1 cellular context compared by ENCODE assay signal in the genomic region with DNA sequence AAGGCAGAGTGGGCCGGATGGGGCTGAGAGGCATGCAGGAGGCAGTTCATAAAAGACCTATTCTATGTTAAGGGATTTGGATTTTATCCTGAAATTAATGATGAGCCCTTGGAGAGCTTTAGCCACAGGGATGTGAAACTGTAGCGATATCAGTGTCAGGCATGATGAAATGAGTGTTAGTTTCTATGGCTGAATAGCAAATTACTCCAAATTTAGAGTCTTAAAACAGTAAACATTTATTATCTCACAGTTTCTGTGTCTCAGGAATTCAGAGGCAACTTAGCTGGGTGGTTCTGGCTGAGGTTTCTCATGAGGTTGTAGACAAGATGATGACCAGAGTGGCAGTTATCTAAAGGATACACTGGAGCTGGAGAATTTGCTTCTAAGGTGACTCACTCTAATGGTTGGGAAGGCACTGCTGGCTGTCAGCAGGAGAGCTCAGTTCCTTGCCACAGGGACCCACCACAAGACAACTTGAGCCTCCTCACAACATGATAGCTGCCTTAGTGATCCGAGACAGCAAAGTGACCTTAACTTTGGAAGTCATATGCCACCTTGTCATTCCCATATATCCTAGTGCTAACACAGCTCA.
TF ChIP-seq lines count a peak whose summit lies in the region.

No MANE protein-coding gene starts in this region.

TF ChIP-seq in HCT116, 20 proteins besides CTCF, POLR2A, EP300 and RAD21:
- TF ChIP-seq YY1 (IDR thresholded peaks at IDR 0.05; ENCODE audit: extremely low read depth, insufficient replicate concordance, low read depth, low read length) (no peak), SP1 (IDR thresholded peaks at IDR 0.05; ENCODE audit: low read depth) (no peak), ZNF274 (IDR thresholded peaks at IDR 0.05; ENCODE audit: low read depth, low read length) (no peak), ZFX (IDR thresholded peaks at IDR 0.05) (no peak), TCF7L2 (IDR thresholded peaks at IDR 0.05; ENCODE audit: borderline replicate concordance, extremely low read depth, insufficient read depth, insufficient read length) (no peak), POLR2AphosphoS5 (IDR thresholded peaks at IDR 0.05; ENCODE audit: low read depth, low read length) (no peak), SRF (IDR thresholded peaks at IDR 0.05; ENCODE audit: low read depth) (no peak), SIN3A (IDR thresholded peaks at IDR 0.05; ENCODE audit: low read depth) (no peak), EZH2 (IDR thresholded peaks at IDR 0.05) (no peak), CBX3 (IDR thresholded peaks at IDR 0.05; ENCODE audit: low read depth) (no peak)
- TF ChIP-seq, protein P1, sequence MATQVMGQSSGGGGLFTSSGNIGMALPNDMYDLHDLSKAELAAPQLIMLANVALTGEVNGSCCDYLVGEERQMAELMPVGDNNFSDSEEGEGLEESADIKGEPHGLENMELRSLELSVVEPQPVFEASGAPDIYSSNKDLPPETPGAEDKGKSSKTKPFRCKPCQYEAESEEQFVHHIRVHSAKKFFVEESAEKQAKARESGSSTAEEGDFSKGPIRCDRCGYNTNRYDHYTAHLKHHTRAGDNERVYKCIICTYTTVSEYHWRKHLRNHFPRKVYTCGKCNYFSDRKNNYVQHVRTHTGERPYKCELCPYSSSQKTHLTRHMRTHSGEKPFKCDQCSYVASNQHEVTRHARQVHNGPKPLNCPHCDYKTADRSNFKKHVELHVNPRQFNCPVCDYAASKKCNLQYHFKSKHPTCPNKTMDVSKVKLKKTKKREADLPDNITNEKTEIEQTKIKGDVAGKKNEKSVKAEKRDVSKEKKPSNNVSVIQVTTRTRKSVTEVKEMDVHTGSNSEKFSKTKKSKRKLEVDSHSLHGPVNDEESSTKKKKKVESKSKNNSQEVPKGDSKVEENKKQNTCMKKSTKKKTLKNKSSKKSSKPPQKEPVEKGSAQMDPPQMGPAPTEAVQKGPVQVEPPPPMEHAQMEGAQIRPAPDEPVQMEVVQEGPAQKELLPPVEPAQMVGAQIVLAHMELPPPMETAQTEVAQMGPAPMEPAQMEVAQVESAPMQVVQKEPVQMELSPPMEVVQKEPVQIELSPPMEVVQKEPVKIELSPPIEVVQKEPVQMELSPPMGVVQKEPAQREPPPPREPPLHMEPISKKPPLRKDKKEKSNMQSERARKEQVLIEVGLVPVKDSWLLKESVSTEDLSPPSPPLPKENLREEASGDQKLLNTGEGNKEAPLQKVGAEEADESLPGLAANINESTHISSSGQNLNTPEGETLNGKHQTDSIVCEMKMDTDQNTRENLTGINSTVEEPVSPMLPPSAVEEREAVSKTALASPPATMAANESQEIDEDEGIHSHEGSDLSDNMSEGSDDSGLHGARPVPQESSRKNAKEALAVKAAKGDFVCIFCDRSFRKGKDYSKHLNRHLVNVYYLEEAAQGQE (IDR thresholded peaks at IDR 0.05; ENCODE audit: low read depth) = no peak
- TF ChIP-seq, protein P2, sequence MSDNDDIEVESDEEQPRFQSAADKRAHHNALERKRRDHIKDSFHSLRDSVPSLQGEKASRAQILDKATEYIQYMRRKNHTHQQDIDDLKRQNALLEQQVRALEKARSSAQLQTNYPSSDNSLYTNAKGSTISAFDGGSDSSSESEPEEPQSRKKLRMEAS (IDR thresholded peaks at IDR 0.05) = no peak
